In the genomic region with DNA sequence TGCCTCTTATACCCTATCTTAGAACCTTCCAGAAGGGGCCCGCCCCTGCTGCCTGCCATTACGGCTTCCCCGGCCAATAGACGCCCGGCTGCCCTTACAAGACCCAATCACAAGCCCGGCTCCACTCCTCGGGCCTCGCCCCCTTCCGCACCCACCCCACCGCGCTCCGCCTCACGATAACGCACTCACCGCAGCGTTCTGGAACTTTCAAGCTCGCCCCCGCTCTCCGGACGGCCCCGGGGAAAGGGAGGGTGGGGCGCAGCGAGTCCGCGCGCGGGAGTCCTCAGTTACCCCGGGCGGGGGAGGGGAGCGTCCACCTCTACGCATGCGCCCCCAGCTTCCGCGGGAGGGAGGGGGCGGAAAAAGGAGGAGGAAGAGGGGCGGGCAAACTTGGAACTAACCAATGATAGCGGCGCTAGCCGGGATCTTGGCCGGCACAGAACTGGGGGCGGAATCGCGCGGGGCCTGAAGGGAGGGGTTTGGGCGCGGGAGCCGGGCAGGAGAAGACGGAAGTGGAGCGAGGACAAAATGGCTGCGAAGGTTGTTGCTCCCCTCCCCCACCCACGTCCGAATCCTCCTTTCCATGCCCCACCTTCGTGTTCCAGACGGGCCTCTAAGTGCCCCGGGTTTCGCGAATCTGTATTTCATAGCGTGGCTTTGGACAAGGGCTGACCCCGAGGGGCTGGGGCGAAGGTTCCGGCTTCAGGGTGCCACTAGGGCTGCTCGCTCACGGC, we compare ENCODE assay signal across 8 cellular contexts. TPM values are rescaled to one million over a fixed set of nuclear protein-coding genes. Genes with fewer than 3 reads are reported as not detected.
DNase-seq lines count a peak whose midpoint lies in the region; ATAC-seq and TF ChIP-seq lines count a peak whose summit lies in the region.

No MANE protein-coding gene starts in this region.

- H3K36me3 ChIP-seq in OCI-LY3 (replicated peaks; ENCODE audit: low read depth, low read length): peaks cover 42% of the 10 kb centered on the region

- DNase-seq in Calu3: peak; percentile 96
- DNase-seq in HuH-7.5 (ENCODE audit: low spot score): peak; percentile 58
- DNase-seq in activated T-cell treated with anti-CD3 and anti-CD28 coated beads for 4 hours: peak; percentile 100
- peak; percentile 100 for DNase-seq in epithelial cell of esophagus (ENCODE audit: low read depth)
- DNase-seq in stimulated activated CD8-positive, alpha-beta memory T cell treated with anti-CD3 and anti-CD28 coated beads, Interleukin-2, amount 100 ng/mL, for 48 hours (ENCODE audit: low read depth in 2 of 2): peak; percentile 99 to 100

- H3K9ac ChIP-seq in OCI-LY3 (ENCODE audit: low read length): peak overlapping the region; percentile 100

- peaks cover 40% of the 10 kb centered on the region for H4K20me1 ChIP-seq in OCI-LY3 (ENCODE audit: insufficient read depth, low read length)

- peak overlapping the region; percentile 98 for H3K27ac Mint-ChIP-seq in Calu3 (ENCODE audit: unreplicated experiment)

- intact Hi-C loops in Calu3 (cut with micrococcal nuclease; ENCODE audit: unreplicated experiment): no loop called here

- H3K4me2 ChIP-seq in OCI-LY3 (ENCODE audit: low read length): peak overlapping the region; percentile 98

- H3K27me3 ChIP-seq in OCI-LY3 (ENCODE audit: low read depth, low read length): no peaks in the 10 kb centered on the region
- H3K27me3 ChIP-seq in mononuclear cell (ENCODE audit: insufficient read depth, low read length): no peaks in the 10 kb centered on the region

- peaks cover 14% of the 10 kb centered on the region for H3K4me1 Mint-ChIP-seq in Calu3 (ENCODE audit: low read depth, unreplicated experiment)

- H2AFZ ChIP-seq in OCI-LY3 (ENCODE audit: low read depth, low read length): peak overlapping the region; percentile 68

- peak overlapping the region; percentile 86 for H3K4me3 Mint-ChIP-seq in Calu3 (ENCODE audit: low read depth, unreplicated experiment)

- no peaks in the 10 kb centered on the region for H3K9me3 Mint-ChIP-seq in Calu3 (ENCODE audit: low read depth, unreplicated experiment)

- peak; percentile 90 for ATAC-seq in GM21528 (IDR thresholded peaks at IDR 0.05; ENCODE audit: low FRiP score, unreplicated experiment)

- CTCF ChIA-PET in Calu3 (lab: Charles Lee): interaction anchor here (0.5 to 1.1 kb wide), 4 partner anchors 39 to 1619 kb away, joined by 3 read pairs; no protein-coding TSS in a partner anchor

- peaks cover 73% of the 10 kb centered on the region for H3K79me2 ChIP-seq in OCI-LY3 (ENCODE audit: low read length)

- H3K36me3 Mint-ChIP-seq in Calu3 (ENCODE audit: insufficient read depth, unreplicated experiment): peaks cover 64% of the 10 kb centered on the region

- H3K4me3 ChIP-seq in OCI-LY3 (ENCODE audit: low read length) (peak overlapping the region; percentile 100), epithelial cell of esophagus (ENCODE audit: low read length) (peak overlapping the region; percentile 100), mononuclear cell (ENCODE audit: low read length) (peak overlapping the region; percentile 99)

- BruUV-seq in Calu3 (replicated peaks; lab: Mats Ljungman, UMichigan): no TSS peak

- TF ChIP-seq CTCF in Calu3 (IDR thresholded peaks at IDR 0.05; ENCODE audit: unreplicated experiment): no peak
- TF ChIP-seq CTCF in OCI-LY3 (IDR thresholded peaks at IDR 0.05; ENCODE audit: low read depth, low read length): no peak
- TF ChIP-seq CTCF in epithelial cell of esophagus (IDR thresholded peaks at IDR 0.05; ENCODE audit: insufficient read depth, low read depth, low read length, missing control alignments): no peak

- H3K9me3 ChIP-seq in OCI-LY3 (ENCODE audit: insufficient read depth, low read length) (no peaks in the 10 kb centered on the region), mononuclear cell (ENCODE audit: low read depth, low read length) (no peaks in the 10 kb centered on the region)

- H3K27ac ChIP-seq in OCI-LY3 (ENCODE audit: low read length): peak overlapping the region; percentile 92

- H3K4me1 ChIP-seq in OCI-LY3 (ENCODE audit: low read length) (peaks cover 39% of the 10 kb centered on the region), mononuclear cell (ENCODE audit: insufficient read depth, low read length) (peaks cover 64% of the 10 kb centered on the region)

- no peaks in the 10 kb centered on the region for H3K27me3 Mint-ChIP-seq in Calu3 (ENCODE audit: unreplicated experiment)

RNA-seq across cellular contexts. Expression of gene HSPA8, which starts 0.4 kb away (rescaled TPM):
- 1,511 and 1,624 TPM in 2 replicates for total RNA-seq in Calu3 (2022)
- total RNA-seq in mononuclear cell: 1,405 TPM

Comparison
In these comparisons a context has a peak if more than half of its experiments do, and no peak if none do; other contexts are left out.
1. Peak in every context shown above with its lines: DNase-seq, ATAC-seq, H3K4me3 ChIP-seq and H3K27ac ChIP-seq.